ENCODE assay signal across 1 cellular context in genomic region chr1:8315573-8316475, GRCh38.
A peak's percentile ranks its signal among the peaks of the same experiment; 100 is the strongest.
TF ChIP-seq lines count a peak whose summit lies in the region.

No MANE protein-coding gene starts in this region.

TF ChIP-seq in HepG2, 621 proteins besides CTCF, POLR2A, EP300 and RAD21 (continued from another document and continues in another):
- peak; percentile 40; the same call in 1 of the 2 replicates for TF ChIP-seq PAXIP1 (CRISPR knock-in tag; conservative IDR thresholded peaks at IDR 0.05)
- TF ChIP-seq ZBTB26 (CRISPR knock-in tag; IDR thresholded peaks at IDR 0.05; ENCODE audit: borderline replicate concordance), result 0 out of 2 replicates have a peak, but pooled peaks have one; percentile 31
- TF ChIP-seq ZKSCAN8 (CRISPR knock-in tag; IDR thresholded peaks at IDR 0.05; ENCODE audit: borderline replicate concordance), result no peak
- TF ChIP-seq XRCC5 (optimal IDR thresholded peaks at IDR 0.05; ENCODE audit: low read length), result peak; percentile 48
- TF ChIP-seq NR2C2 (CRISPR knock-in tag; IDR thresholded peaks at IDR 0.05; ENCODE audit: borderline replicate concordance), result no peak
- peak; percentile 43; the same call in 1 of the 2 replicates for TF ChIP-seq KDM6A (CRISPR knock-in tag; IDR thresholded peaks at IDR 0.05; ENCODE audit: low read depth)
- 0 out of 2 replicates have a peak, but pooled peaks have one; percentile 28 for TF ChIP-seq ZNF280D (CRISPR knock-in tag; IDR thresholded peaks at IDR 0.05)
- 0 out of 2 replicates have a peak, but pooled peaks have one; percentile 30 for TF ChIP-seq ZMYM3 (CRISPR knock-in tag; IDR thresholded peaks at IDR 0.05)
- TF ChIP-seq RXRB (CRISPR knock-in tag; IDR thresholded peaks at IDR 0.05; ENCODE audit: borderline replicate concordance), result 0 out of 2 replicates have a peak, but pooled peaks have one; percentile 37
- no peak; the same call in 1 of the 2 replicates for TF ChIP-seq ARID4A (CRISPR knock-in tag; IDR thresholded peaks at IDR 0.05; ENCODE audit: borderline replicate concordance)
- TF ChIP-seq TAF1 (CRISPR knock-in tag; IDR thresholded peaks at IDR 0.05), result 0 out of 2 replicates have a peak, but pooled peaks have one; percentile 22
- TF ChIP-seq SPEN (CRISPR knock-in tag; IDR thresholded peaks at IDR 0.05; ENCODE audit: low read depth), result 0 out of 2 replicates have a peak, but pooled peaks have one; percentile 7
- 0 out of 2 replicates have a peak, but pooled peaks have one; percentile 45 for TF ChIP-seq KDM5B (CRISPR knock-in tag; IDR thresholded peaks at IDR 0.05; ENCODE audit: borderline replicate concordance)
- no peak for TF ChIP-seq ZNF781 (CRISPR knock-in tag; IDR thresholded peaks at IDR 0.05; ENCODE audit: borderline replicate concordance, not compliant biosample characterization)
- 0 out of 2 replicates have a peak, but pooled peaks have one; percentile 36 for TF ChIP-seq MEIS2 (CRISPR knock-in tag; IDR thresholded peaks at IDR 0.05)
- 0 out of 2 replicates have a peak, but pooled peaks have one; percentile 6 for TF ChIP-seq AHDC1 (CRISPR knock-in tag; IDR thresholded peaks at IDR 0.05; ENCODE audit: borderline replicate concordance)
- no peak for TF ChIP-seq SIN3A (IDR thresholded peaks at IDR 0.05; ENCODE audit: borderline replicate concordance, low read depth, low read length)
- peak; percentile 62; the same call in 1 of the 2 replicates for TF ChIP-seq ZBTB37 (CRISPR knock-in tag; IDR thresholded peaks at IDR 0.05)
- peak; percentile 62 for TF ChIP-seq HNF4G (IDR thresholded peaks at IDR 0.05; ENCODE audit: borderline replicate concordance, low read depth, low read length)
- TF ChIP-seq HNF4G (CRISPR knock-in tag; IDR thresholded peaks at IDR 0.05; ENCODE audit: borderline replicate concordance, low read depth), result no peak
- TF ChIP-seq SOX5 (CRISPR knock-in tag; IDR thresholded peaks at IDR 0.05; ENCODE audit: borderline replicate concordance), result peak; percentile 13; the same call in 1 of the 2 replicates
- no peak for TF ChIP-seq ZNF20 (CRISPR knock-in tag; IDR thresholded peaks at IDR 0.05)
- TF ChIP-seq THYN1 (CRISPR knock-in tag; IDR thresholded peaks at IDR 0.05; ENCODE audit: borderline replicate concordance, low read depth), result no peak
- TF ChIP-seq RXRA (CRISPR knock-in tag; IDR thresholded peaks at IDR 0.05), result 0 out of 2 replicates have a peak, but pooled peaks have one; percentile 44
- TF ChIP-seq BCL6 (CRISPR knock-in tag; IDR thresholded peaks at IDR 0.05), result peak; percentile 31; the same call in 1 of the 2 replicates
- TF ChIP-seq RORA (CRISPR knock-in tag; IDR thresholded peaks at IDR 0.05), result no peak
- no peak for TF ChIP-seq SP1 (IDR thresholded peaks at IDR 0.05)
- TF ChIP-seq SP1 (CRISPR knock-in tag; IDR thresholded peaks at IDR 0.05), result peak; percentile 36; the same call in 1 of the 2 replicates
- no peak for TF ChIP-seq ZNF510 (CRISPR knock-in tag; IDR thresholded peaks at IDR 0.05; ENCODE audit: low read depth)
- TF ChIP-seq ARID2 (CRISPR knock-in tag; IDR thresholded peaks at IDR 0.05; ENCODE audit: borderline replicate concordance), result no peak
- TF ChIP-seq SALL1 (CRISPR knock-in tag; IDR thresholded peaks at IDR 0.05), result 0 out of 2 replicates have a peak, but pooled peaks have one; percentile 10
- no peak for TF ChIP-seq ZC3H13 (CRISPR knock-in tag; IDR thresholded peaks at IDR 0.05)
- TF ChIP-seq SIX1 (CRISPR knock-in tag; IDR thresholded peaks at IDR 0.05; ENCODE audit: borderline replicate concordance), result no peak
- no peak for TF ChIP-seq NFKB2 (CRISPR knock-in tag; IDR thresholded peaks at IDR 0.05; ENCODE audit: borderline replicate concordance)
- TF ChIP-seq CREB1 (IDR thresholded peaks at IDR 0.05), result no peak
- 0 out of 2 replicates have a peak, but pooled peaks have one; percentile 47 for TF ChIP-seq CREB1 (CRISPR knock-in tag; IDR thresholded peaks at IDR 0.05)
- TF ChIP-seq ZNF329 (CRISPR knock-in tag; IDR thresholded peaks at IDR 0.05; ENCODE audit: low read depth), result no peak
- TF ChIP-seq RFX1 (IDR thresholded peaks at IDR 0.05), result no peak
- no peak for TF ChIP-seq U2AF1 (optimal IDR thresholded peaks at IDR 0.05; ENCODE audit: low read depth, low read length)
- no peak for TF ChIP-seq ZNF275 (CRISPR knock-in tag; IDR thresholded peaks at IDR 0.05; ENCODE audit: borderline replicate concordance)
